8 cellular contexts compared by ENCODE assay signal in the genomic region with DNA sequence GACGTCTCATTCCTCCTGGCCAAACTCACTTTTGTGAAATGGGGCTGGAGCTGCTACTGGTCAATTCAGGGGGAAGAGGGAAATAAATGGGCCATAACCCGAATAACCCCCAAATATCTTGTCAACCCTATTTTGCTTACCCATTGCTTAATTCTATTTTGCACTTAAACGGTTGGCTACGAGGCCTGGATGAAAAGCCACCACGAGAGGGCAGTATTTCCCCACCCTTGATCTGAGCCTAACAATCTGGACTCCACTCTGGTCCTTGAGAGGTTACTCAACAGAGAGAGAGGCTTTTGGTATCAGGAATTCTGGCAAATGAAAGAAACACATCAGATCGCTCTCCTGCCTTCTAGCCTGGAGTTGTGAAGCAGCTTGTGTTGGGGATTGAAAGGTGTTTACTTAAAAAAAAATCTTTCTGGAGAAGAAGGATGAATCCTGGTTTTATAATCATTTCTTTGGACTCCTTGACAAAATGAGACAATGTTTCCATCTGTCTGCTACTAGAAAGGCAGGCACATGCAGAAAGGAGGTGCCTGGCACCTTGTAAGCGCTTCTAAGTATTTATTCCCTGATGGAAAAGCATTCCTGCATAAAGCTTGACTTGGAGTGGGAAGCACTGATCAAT. TPM values are rescaled to one million over a fixed set of nuclear protein-coding genes. Genes with fewer than 3 reads are reported as not detected.
DNase-seq lines count a peak whose midpoint lies in the region; ATAC-seq and TF ChIP-seq lines count a peak whose summit lies in the region.

No MANE protein-coding gene starts in this region.

- no peaks in the 10 kb centered on the region for H3K27me3 ChIP-seq in CD4-positive, alpha-beta memory T cell (ENCODE audit: insufficient read depth, low read length)
- H3K27me3 ChIP-seq in dorsolateral prefrontal cortex (no peaks in the 10 kb centered on the region), lower lobe of right lung (ENCODE audit: low read depth) (no peaks in the 10 kb centered on the region)

- H3K4me1 Mint-ChIP-seq in CD4-positive, alpha-beta memory T cell, result no peaks in the 10 kb centered on the region

- H3K36me3 Mint-ChIP-seq in CD4-positive, alpha-beta memory T cell, result no peaks in the 10 kb centered on the region

- no peak overlapping the region for H3K27ac Mint-ChIP-seq in CD4-positive, alpha-beta memory T cell

- no peaks in the 10 kb centered on the region for H3K4me1 ChIP-seq in CD4-positive, alpha-beta memory T cell (ENCODE audit: insufficient read depth, low read length)
- no peaks in the 10 kb centered on the region for H3K4me1 ChIP-seq in HEK293 (ENCODE audit: control insufficient read depth, insufficient read depth, low read length)
- no peaks in the 10 kb centered on the region for H3K4me1 ChIP-seq in lower lobe of right lung

- no peak for TF ChIP-seq POLR2A in GM18505 (IDR thresholded peaks at IDR 0.05; ENCODE audit: borderline replicate concordance, extremely low read depth, insufficient read depth, insufficient read length)

- ATAC-seq in lower lobe of right lung (peak; percentile 86 to 89), GM18505 (IDR thresholded peaks at IDR 0.05; ENCODE audit: unreplicated experiment) (no peak)

- H3K27me3 Mint-ChIP-seq in CD4-positive, alpha-beta memory T cell, result peaks cover 12 to 19% of the 10 kb centered on the region in 2 donors

- POLR2A ChIA-PET in CD4-positive, alpha-beta memory T cell (lab: Charles Lee; ENCODE audit: partially characterized antibody), result no interaction called here
- POLR2A ChIA-PET in HEK293 (lab: Yijun Ruan, JAX), result no interaction called here

- H3K9me3 ChIP-seq in CD4-positive, alpha-beta memory T cell (ENCODE audit: control insufficient read depth in 1 of 2, low read length in 2 of 2), result no peaks in the 10 kb centered on the region
- H3K9me3 ChIP-seq in HEK293 (ENCODE audit: control insufficient read depth, insufficient read depth, low read depth, low read length) (no peaks in the 10 kb centered on the region), lower lobe of right lung (no peaks in the 10 kb centered on the region)

- H3K36me3 ChIP-seq in CD4-positive, alpha-beta memory T cell (ENCODE audit: insufficient read depth, low read length), result no peaks in the 10 kb centered on the region
- H3K36me3 ChIP-seq in HEK293 (ENCODE audit: control insufficient read depth in 2 of 2, insufficient read depth in 1 of 2, low read length in 2 of 2) (no peaks in the 10 kb centered on the region), lower lobe of right lung (no peaks in the 10 kb centered on the region)

- peak; percentile 36 to 48 (median 43) for DNase-seq in CD4-positive, alpha-beta memory T cell
- DNase-seq in NCI-H69 (lab: John Stamatoyannopoulos, UW) (peak; percentile 81), dorsolateral prefrontal cortex (peak in 9 of 10 donors; percentile 54 to 89 (median 71)), lower lobe of right lung (peak; percentile 54)
- peak; percentile 51 to 60 for DNase-seq in activated CD4-positive, alpha-beta T cell treated with anti-CD3 and anti-CD28 coated beads, Interleukin-2, amount 50 U/mL, for 4 hours
- peak; percentile 5 to 19 for DNase-seq in stimulated activated CD8-positive, alpha-beta memory T cell treated with anti-CD3 and anti-CD28 coated beads, Interleukin-15, amount 100 ng/mL, for 4 hours (ENCODE audit: low read depth in 2 of 2)

- H3K4me3 ChIP-seq in CD4-positive, alpha-beta memory T cell (ENCODE audit: low read length in 2 of 2), result no peak overlapping the region
- H3K4me3 ChIP-seq in HEK293 (ENCODE audit: low read depth, low read length) (no peak overlapping the region), dorsolateral prefrontal cortex (no peak overlapping the region), lower lobe of right lung (no peak overlapping the region)

- intact Hi-C loops in CD4-positive, alpha-beta memory T cell (cut with micrococcal nuclease), result no loop called here
- intact Hi-C loops in dorsolateral prefrontal cortex (cut with DNase I) (loop anchor here (5.0 kb wide), 1 partner anchor 625 kb away; no protein-coding TSS in a partner anchor), lower lobe of right lung (cut with DNase I) (no loop called here)

- CTCF ChIA-PET in CD4-positive, alpha-beta memory T cell (lab: Charles Lee; ENCODE audit: partially characterized antibody), result interaction anchor here (0.6 to 6.1 kb wide), 12 partner anchors 8 to 776 kb away, joined by 3 to 30 read pairs (median 4); no protein-coding TSS in a partner anchor
- CTCF ChIA-PET in HEK293 (lab: Yijun Ruan, JAX), result interaction anchor here (0.6 to 4.8 kb wide), 32 partner anchors 8 to 661 kb away, joined by 3 to 42 read pairs (median 6); no protein-coding TSS in a partner anchor

- no peak overlapping the region for H3K4me3 Mint-ChIP-seq in CD4-positive, alpha-beta memory T cell

- H3K27ac ChIP-seq in CD4-positive, alpha-beta memory T cell (ENCODE audit: low read depth, low read length), result no peak overlapping the region
- H3K27ac ChIP-seq in HEK293 (ENCODE audit: extremely low read depth, low read depth, low read length) (no peak overlapping the region), dorsolateral prefrontal cortex (peak overlapping the region in 14 of 59 donors; percentile 2 to 48 (median 20)), lower lobe of right lung (no peak overlapping the region)

- TF ChIP-seq CTCF in HEK293 (tag by site-specific recombination; IDR thresholded peaks at IDR 0.05) (peak; percentile 68), dorsolateral prefrontal cortex (IDR thresholded peaks at IDR 0.05 in 54 of 56, conservative IDR thresholded peaks at IDR 0.05 in 2 of 56; ENCODE audit: low read depth in 1 of 56, partially characterized antibody in 56 of 56) (peak; percentile 68 to 94 (median 88)), lower lobe of right lung (IDR thresholded peaks at IDR 0.05) (peak; percentile 87)

- no peaks in the 10 kb centered on the region for H3K9me3 Mint-ChIP-seq in CD4-positive, alpha-beta memory T cell

TF ChIP-seq in HEK293, 187 proteins besides CTCF, POLR2A, EP300 and RAD21 (continues in another document):
- TF ChIP-seq ZNF335 (tag by site-specific recombination; conservative IDR thresholded peaks at IDR 0.05) (peak; percentile 19; the same call in 1 of the 2 replicates), ZNF518A (tag by site-specific recombination; conservative IDR thresholded peaks at IDR 0.05; ENCODE audit: low read depth) (no peak), PATZ1 (tag by site-specific recombination; IDR thresholded peaks at IDR 0.05) (no peak), ZNF391 (tag by site-specific recombination; IDR thresholded peaks at IDR 0.05; ENCODE audit: borderline replicate concordance, low read depth) (no peak), ZNF654 (tag by site-specific recombination; IDR thresholded peaks at IDR 0.05; ENCODE audit: low read depth) (peak; percentile 99), ZNF10 (tag by site-specific recombination; IDR thresholded peaks at IDR 0.05) (no peak)

RNA-seq across cellular contexts. Expression of gene FBXO21, which starts 22.4 kb away (rescaled TPM):
- 10 to 100 TPM; 41.9 to 47.8 TPM for total RNA-seq in CD4-positive, alpha-beta memory T cell
- polyA plus RNA-seq in CD4-positive, alpha-beta memory T cell, result 10 to 100 TPM; 52.0 to 61.4 TPM
- total RNA-seq in dorsolateral prefrontal cortex (100 to 1,000 TPM in 16 of 120 experiments, 10 to 100 TPM in 104; 55.8 to 117 (median 87.1) TPM), lower lobe of right lung (35.4 TPM)

Comparison
In these comparisons a context has a peak if more than half of its experiments do, and no peak if none do; other contexts are left out.
1. DNase-seq: peak in every context shown above with its lines; median percentile 81 in NCI-H69; 71 in dorsolateral prefrontal cortex; 56 in activated CD4-positive, alpha-beta T cell treated with anti-CD3 and anti-CD28 coated beads, Interleukin-2, amount 50 U/mL, for 4 hours; 54 in lower lobe of right lung; 43 in CD4-positive, alpha-beta memory T cell; 12 in stimulated activated CD8-positive, alpha-beta memory T cell treated with anti-CD3 and anti-CD28 coated beads, Interleukin-15, amount 100 ng/mL, for 4 hours.
2. intact Hi-C loops: an anchor here in dorsolateral prefrontal cortex (5.0 kb wide); none called in CD4-positive, alpha-beta memory T cell and lower lobe of right lung.